In genomic region chr3:9280477-9281219, GRCh38 we compare ENCODE assay signal across 11 cellular contexts. TPM values are rescaled to one million over a fixed set of nuclear protein-coding genes. Genes with fewer than 3 reads are reported as not detected.
DNase-seq lines count a peak whose midpoint lies in the region; ATAC-seq, FAIRE-seq and TF ChIP-seq lines count a peak whose summit lies in the region.
"Had no signal": no experiment of that assay in that cellular context is flagged by ENCODE, and none has a peak within 500 bp of the region (broad histone marks: within the 10 kb centered on the region; RNA-seq: fewer than 3 reads in every experiment).

No MANE protein-coding gene starts in this region.

- no peak overlapping the region for H3K4me3 Mint-ChIP-seq in nephron progenitor cell
- H3K4me3 Mint-ChIP-seq: activated CD4-positive, alpha-beta memory T cell treated with anti-CD3 and anti-CD28 coated beads, Interleukin-2, amount 10 ng/mL, durations not matched to agents 7 days and 5 days; naive B cell had no signal

- no peak overlapping the region for H3K4me3 ChIP-seq in H1 (ENCODE audit: extremely low read depth in 1 of 4, insufficient read depth in 2 of 4, low read depth in 3 of 4, low read length in 4 of 4)

- H3K18ac ChIP-seq in H1 (ENCODE audit: extremely low read depth, low read length), result no peak overlapping the region

- H2BK5ac ChIP-seq in H1 (ENCODE audit: low read depth, low read length), result no peak overlapping the region; the same call in 1 of the 2 replicates

- H4K91ac ChIP-seq in H1 (replicated peaks; ENCODE audit: insufficient read length, low read length), result no peak overlapping the region

- DNase-seq in GM03348 (ENCODE audit: low spot score), result peak; percentile 35
- DNase-seq in NCI-H2227 treated with DMSO at 0.1 percent for 48 hours (lab: John Stamatoyannopoulos, UW), result peak; percentile 85
- DNase-seq in H1 (ENCODE audit: low read depth in 1 of 2, low spot score in 2 of 2), result no peak
- DNase-seq in nephron progenitor cell, result no peak
- no peak for DNase-seq in NCI-H1048 (lab: John Stamatoyannopoulos, UW)
- DNase-seq in GM19240 (ENCODE audit: insufficient read length, low spot score), result no peak
- no peak for DNase-seq in T1000 (lab: John Stamatoyannopoulos, UW)
- DNase-seq: activated CD4-positive, alpha-beta memory T cell treated with anti-CD3 and anti-CD28 coated beads, Interleukin-2, amount 10 ng/mL, durations not matched to agents 7 days and 5 days; naive B cell had no signal

- H4K20me1 ChIP-seq in H1 (replicated peaks in 1 of 2; ENCODE audit: control insufficient read depth in 1 of 2, insufficient read depth in 2 of 2, low read length in 2 of 2), result no peaks in the 10 kb centered on the region

- H3K79me1 ChIP-seq in H1 (ENCODE audit: low read depth, low read length), result no peaks in the 10 kb centered on the region

- no peaks in the 10 kb centered on the region for H3K9me3 ChIP-seq in H1 (ENCODE audit: insufficient read depth in 2 of 2, low read depth in 1 of 2, low read length in 1 of 2)

- peak; percentile 32 for FAIRE-seq in H1 (lab: Jason Lieb, UNC)

- H3K9me3 Mint-ChIP-seq in nephron progenitor cell, result no peaks in the 10 kb centered on the region
- H3K9me3 Mint-ChIP-seq: activated CD4-positive, alpha-beta memory T cell treated with anti-CD3 and anti-CD28 coated beads, Interleukin-2, amount 10 ng/mL, durations not matched to agents 7 days and 5 days had no signal

- peak in 1 of 3 experiments; percentile 12; a peak in 1 of 4 replicates for TF ChIP-seq CTCF in H1 (IDR thresholded peaks at IDR 0.05; ENCODE audit: control extremely low read depth in 1 of 3, insufficient read depth in 1 of 3, low read depth in 1 of 3, low read length in 3 of 3)
- no peak for TF ChIP-seq CTCF in nephron progenitor cell (IDR thresholded peaks at IDR 0.05)

- H3K27ac ChIP-seq in H1 (ENCODE audit: low read depth, low read length), result no peak overlapping the region

- no peak overlapping the region for H2BK20ac ChIP-seq in H1 (ENCODE audit: low read length)

- peak in 1 of 2 experiments; percentile 16; a peak in 1 of 4 replicates for TF ChIP-seq RAD21 in H1 (IDR thresholded peaks at IDR 0.05 in 1 of 2, conservative IDR thresholded peaks at IDR 0.05 in 1 of 2; ENCODE audit: low read depth in 2 of 2, low read length in 2 of 2)

- no peak overlapping the region; the same call in 1 of the 2 replicates for H2BK15ac ChIP-seq in H1 (ENCODE audit: low read length)

- no peak overlapping the region for H4K5ac ChIP-seq in H1 (ENCODE audit: insufficient read length, low read depth, low read length)

- H4K8ac ChIP-seq in H1 (ENCODE audit: extremely low read depth, insufficient read depth, low read length), result no peak overlapping the region

- no peak overlapping the region for H3K4me2 ChIP-seq in H1 (ENCODE audit: insufficient read depth in 1 of 2, low read depth in 2 of 2, low read length in 2 of 2)

- no peaks in the 10 kb centered on the region for H3K23me2 ChIP-seq in H1 (ENCODE audit: low read depth, low read length)

- H2BK120ac ChIP-seq in H1 (replicated peaks; ENCODE audit: low read depth, low read length), result no peak overlapping the region

- no peak overlapping the region for H2AFZ ChIP-seq in H1 (ENCODE audit: low read length)

- H3K14ac ChIP-seq in H1 (ENCODE audit: insufficient read length), result no peak overlapping the region

- CTCF ChIA-PET in H1 (lab: Charles Lee; ENCODE audit: partially characterized antibody), result interaction anchor here (0.6 to 2.5 kb wide), 18 partner anchors 10 to 486 kb away, joined by 3 to 13 read pairs (median 4); partner anchors contain the start of gene SRGAP3

- no peak overlapping the region for H3K23ac ChIP-seq in H1 (ENCODE audit: insufficient read length)

- peaks cover 5 to 8% (median 6%) of the 10 kb centered on the region in 4 experiments for H3K4me1 ChIP-seq in H1 (replicated peaks in 1 of 4; ENCODE audit: control insufficient read depth in 3 of 4, insufficient read depth in 4 of 4, low read length in 3 of 4)

- no peaks in the 10 kb centered on the region for H3K79me2 ChIP-seq in H1 (ENCODE audit: control insufficient read depth in 1 of 2, insufficient read depth in 2 of 2, low read length in 2 of 2)

- POLR2A ChIA-PET in H1 (lab: Charles Lee; ENCODE audit: partially characterized antibody), result interaction anchor here (1.2 kb wide), 2 partner anchors 22 to 24 kb away, joined by 3 to 5 read pairs; no protein-coding TSS in a partner anchor

- peak overlapping the region; percentile 44 for H3K27ac Mint-ChIP-seq in nephron progenitor cell
- H3K27ac Mint-ChIP-seq: activated CD4-positive, alpha-beta memory T cell treated with anti-CD3 and anti-CD28 coated beads, Interleukin-2, amount 10 ng/mL, durations not matched to agents 7 days and 5 days; activated naive CD4-positive, alpha-beta T cell treated with anti-CD3 and anti-CD28 coated beads, Interleukin-2, amount 50 U/mL, for 72 hours; naive B cell had no signal

- no peak overlapping the region for H3K56ac ChIP-seq in H1 (replicated peaks; ENCODE audit: insufficient read length, low read depth, low read length)

- no peaks in the 10 kb centered on the region for H3K27me3 Mint-ChIP-seq in nephron progenitor cell (ENCODE audit: low read depth, poor library complexity)

- no peak for TF ChIP-seq POLR2A in H1 (IDR thresholded peaks at IDR 0.05; ENCODE audit: control extremely low read depth in 1 of 2, low read depth in 2 of 2, low read length in 2 of 2)

- H3K27me3 ChIP-seq in H1 (replicated peaks in 1 of 4; ENCODE audit: control insufficient read depth in 3 of 4, extremely low read depth in 1 of 4, insufficient read depth in 3 of 4, low read length in 3 of 4), result no peaks in the 10 kb centered on the region

- no peak overlapping the region for H2AK5ac ChIP-seq in H1 (ENCODE audit: low read depth, low read length)

- peaks cover 27% of the 10 kb centered on the region for H3K4me1 Mint-ChIP-seq in nephron progenitor cell
- H3K4me1 Mint-ChIP-seq: activated CD4-positive, alpha-beta memory T cell treated with anti-CD3 and anti-CD28 coated beads, Interleukin-2, amount 10 ng/mL, durations not matched to agents 7 days and 5 days; naive B cell had no signal

- H3K4ac ChIP-seq in H1 (replicated peaks; ENCODE audit: insufficient read length, low read depth, low read length), result no peak overlapping the region

- H2BK12ac ChIP-seq in H1 (ENCODE audit: low read depth, low read length), result no peak overlapping the region

- WGBS in H1 (ENCODE audit: extremely low coverage in 1 of 2, insufficient coverage in 1 of 2, insufficient read length in 1 of 2, insufficient replicate concordance in 2 of 2, low coverage in 1 of 2, low lambda C conversion rate in 2 of 2, missing lambda C conversion rate in 1 of 2), 2 experiments, result 71% methylated on average over 10 of the region's 10 CpGs; no CpG with 5 or more reads in 1 of the 2 experiments

- no peaks in the 10 kb centered on the region for H3K36me3 Mint-ChIP-seq in nephron progenitor cell (ENCODE audit: low read depth)

- H3K36me3 ChIP-seq in H1 (ENCODE audit: control insufficient read depth in 2 of 4, insufficient read depth in 4 of 4, low read length in 3 of 4), result no peaks in the 10 kb centered on the region

- ATAC-seq in HG03432 (IDR thresholded peaks at IDR 0.05; ENCODE audit: unreplicated experiment), result no peak
- ATAC-seq: activated naive CD4-positive, alpha-beta T cell treated with anti-CD3 and anti-CD28 coated beads, Interleukin-2, amount 50 U/mL, for 72 hours had no signal

- 0 out of 7 replicates have a peak overlapping the region, but pooled peaks of 1 of the 4 experiments have one; percentile 27 for H3K9ac ChIP-seq in H1 (replicated peaks in 1 of 4; ENCODE audit: extremely low read depth in 1 of 4, low read depth in 3 of 4, low read length in 3 of 4)

- TF ChIP-seq EP300 in H1 (IDR thresholded peaks at IDR 0.05; ENCODE audit: borderline replicate concordance in 1 of 2, low read depth in 2 of 2, low read length in 2 of 2), result no peak

TF ChIP-seq in H1, 55 proteins besides CTCF, POLR2A, EP300 and RAD21 (continues in another document):
- no peak for TF ChIP-seq MAFK (IDR thresholded peaks at IDR 0.05; ENCODE audit: low read depth, low read length)
- TF ChIP-seq TBP (IDR thresholded peaks at IDR 0.05; ENCODE audit: low read depth, low read length), result no peak
- TF ChIP-seq CHD2 (IDR thresholded peaks at IDR 0.05; ENCODE audit: low read length), result no peak
- no peak for TF ChIP-seq EGR1 (IDR thresholded peaks at IDR 0.05; ENCODE audit: borderline replicate concordance, low read depth, low read length)
- TF ChIP-seq RBBP5 (IDR thresholded peaks at IDR 0.05; ENCODE audit: borderline replicate concordance, low read depth, low read length), result no peak
- TF ChIP-seq BACH1 (IDR thresholded peaks at IDR 0.05; ENCODE audit: low read length), result no peak
- no peak for TF ChIP-seq BRCA1 (IDR thresholded peaks at IDR 0.05; ENCODE audit: low read depth, low read length)
- TF ChIP-seq KDM1A (IDR thresholded peaks at IDR 0.05; ENCODE audit: borderline replicate concordance, low read length), result no peak
- no peak for TF ChIP-seq SP4 (IDR thresholded peaks at IDR 0.05; ENCODE audit: low read length)
- TF ChIP-seq YY1 (IDR thresholded peaks at IDR 0.05; ENCODE audit: low read depth, low read length), result no peak
- TF ChIP-seq CBX8 (IDR thresholded peaks at IDR 0.05; ENCODE audit: borderline replicate concordance, low read depth, low read length), result no peak
- no peak for TF ChIP-seq CTBP2 (IDR thresholded peaks at IDR 0.05; ENCODE audit: borderline replicate concordance, insufficient read depth, insufficient read length, low read length)
- TF ChIP-seq E2F6 (IDR thresholded peaks at IDR 0.05), result no peak
- TF ChIP-seq JUN (IDR thresholded peaks at IDR 0.05; ENCODE audit: low read depth, low read length), result no peak
- no peak for TF ChIP-seq SP1 (IDR thresholded peaks at IDR 0.05; ENCODE audit: low read depth, low read length)
- no peak for TF ChIP-seq JUND (IDR thresholded peaks at IDR 0.05; ENCODE audit: low read length)
- no peak for TF ChIP-seq TEAD4 (IDR thresholded peaks at IDR 0.05; ENCODE audit: low read depth, low read length)

RNA-seq across cellular contexts. Expression of gene SRGAP3, which starts 31.2 kb away (rescaled TPM):
- total RNA-seq in H1 (2021; fragmentation: NEBNext Ultra II Directional; extraction: Animal tissue kit (Norgen Biotek cat#: 25700)), result 9.4 and 11.4 TPM in 2 replicates
- 5.8 and 7.1 TPM in 2 replicates for polyA plus RNA-seq in H1 (2011; rRNA removed)
- polyA plus RNA-seq in H1 (2011; cell fraction: cytosol; rRNA removed), result 8.0 TPM
- 17.1 TPM for polyA plus RNA-seq in H1 (2011; cell fraction: nucleus; rRNA removed)
- polyA plus RNA-seq in H1 (2012, experiment 1 of 2), result 5.4 to 8.5 TPM (median 6.9 TPM) in 4 replicates
- polyA plus RNA-seq in H1 (2012, experiment 2 of 2), result 0.88 TPM
- 3.8 TPM for polyA plus RNA-seq in H1 (2013, experiment 1 of 2)
- 3.6 TPM for polyA plus RNA-seq in H1 (2013, experiment 2 of 2)
- polyA minus RNA-seq in H1 (2011; rRNA and poly(A)+ RNA removed), result 19.3 and 22.0 TPM in 2 replicates
- 7.9 TPM for polyA minus RNA-seq in H1 (2011; cell fraction: cytosol; rRNA and poly(A)+ RNA removed)
- polyA minus RNA-seq in H1 (2011; cell fraction: nucleus; rRNA and poly(A)+ RNA removed), result 38.8 TPM

Comparison
In these comparisons a context has a peak if more than half of its experiments do, and no peak if none do; other contexts are left out.
1. DNase-seq: peak in GM03348 (single experiment) and NCI-H2227 treated with DMSO at 0.1 percent for 48 hours (single experiment); none in H1 (0 of 2), nephron progenitor cell (single experiment), NCI-H1048 (single experiment), GM19240 (single experiment) and T1000 (single experiment).